ENCODE assay signal across 24 cellular contexts in genomic region chr22:43562843-43563242, GRCh38.
A peak's percentile ranks its signal among the peaks of the same experiment; 100 is the strongest.
DNase-seq lines count a peak whose midpoint lies in the region; ATAC-seq and TF ChIP-seq lines count a peak whose summit lies in the region.
"Had no signal": no experiment of that assay in that cellular context is flagged by ENCODE, and none has a peak within 500 bp of the region (broad histone marks: within the 10 kb centered on the region; RNA-seq: fewer than 3 reads in every experiment).

No MANE protein-coding gene starts in this region.

- TF ChIP-seq CTCF in upper lobe of right lung (IDR thresholded peaks at IDR 0.05), result no peak

- peaks cover 7% of the 10 kb centered on the region for H3K27me3 ChIP-seq in upper lobe of right lung
- H3K27me3 ChIP-seq: Peyer's patch, SJSA1 had no signal

- no peaks in the 10 kb centered on the region for H3K9me3 Mint-ChIP-seq in stimulated activated naive CD8-positive, alpha-beta T cell treated with anti-CD3 and anti-CD28 coated beads, Interleukin-15, amount 100 ng/mL, for 72 hours

- DNase-seq in stimulated activated naive CD8-positive, alpha-beta T cell treated with anti-CD3 and anti-CD28 coated beads, Interleukin-15, amount 100 ng/mL, for 72 hours, result no peak
- DNase-seq in stimulated activated naive CD8-positive, alpha-beta T cell treated with anti-CD3 and anti-CD28 coated beads, Interleukin-15, Interleukin-2, amounts not matched to agents 100 U/mL and 50 U/mL, for 24 hours, result no peak
- DNase-seq in cerebellum (ENCODE audit: low spot score), result peak; percentile 9
- DNase-seq in iPS-NIHi7 (ENCODE audit: extremely low spot score), result peak; percentile 27
- no peak for DNase-seq in upper lobe of right lung
- DNase-seq in retina, result no peak
- DNase-seq in OCI-M1 (lab: John Stamatoyannopoulos, UW), result no peak
- DNase-seq in NCI-H1048 (lab: John Stamatoyannopoulos, UW), result no peak
- DNase-seq: DMS53; GF-D8; GOT3; HFFc6; Kasumi-1; NCI-H1417 treated with DMSO at 0.1 percent for 48 hours; NCI-H187; NCI-H345; NCI-H524; NCI-H774; NK-92 treated with Interleukin-12 subunit alpha and Interleukin-12 subunit beta, amount 100 ng/mL, for 24 hours; Peyer's patch had no signal

- intact Hi-C loops in upper lobe of right lung (cut with DNase I), result no loop called here

- peaks cover 7% of the 10 kb centered on the region for H3K9me3 ChIP-seq in upper lobe of right lung
- H3K9me3 ChIP-seq: SJSA1 had no signal

- H3K4me3 ChIP-seq in upper lobe of right lung, result no peak overlapping the region
- H3K4me3 ChIP-seq: A549, Peyer's patch, SJSA1 had no signal

- H3K27ac ChIP-seq in upper lobe of right lung, result no peak overlapping the region
- H3K27ac ChIP-seq: A549, Peyer's patch, SJSA1 had no signal

- H3K36me3 ChIP-seq in upper lobe of right lung, result no peaks in the 10 kb centered on the region
- H3K36me3 ChIP-seq: Peyer's patch, SJSA1 had no signal

- no peaks in the 10 kb centered on the region for H3K4me1 Mint-ChIP-seq in stimulated activated naive CD8-positive, alpha-beta T cell treated with anti-CD3 and anti-CD28 coated beads, Interleukin-15, amount 100 ng/mL, for 72 hours
- H3K4me1 Mint-ChIP-seq: B cell, CD14-positive monocyte had no signal

- peaks cover 17% of the 10 kb centered on the region for H3K27me3 Mint-ChIP-seq in stimulated activated naive CD8-positive, alpha-beta T cell treated with anti-CD3 and anti-CD28 coated beads, Interleukin-15, amount 100 ng/mL, for 72 hours
- H3K27me3 Mint-ChIP-seq: B cell had no signal

- no peak overlapping the region for H3K27ac Mint-ChIP-seq in stimulated activated naive CD8-positive, alpha-beta T cell treated with anti-CD3 and anti-CD28 coated beads, Interleukin-15, amount 100 ng/mL, for 72 hours
- H3K27ac Mint-ChIP-seq: B cell, CD14-positive monocyte, HFFc6 had no signal

- H3K4me3 Mint-ChIP-seq in stimulated activated naive CD8-positive, alpha-beta T cell treated with anti-CD3 and anti-CD28 coated beads, Interleukin-15, amount 100 ng/mL, for 72 hours, result no peak overlapping the region
- H3K4me3 Mint-ChIP-seq: B cell, CD14-positive monocyte, HFFc6 had no signal

- H3K4me1 ChIP-seq in upper lobe of right lung, result no peaks in the 10 kb centered on the region
- H3K4me1 ChIP-seq: A549, Peyer's patch, SJSA1 had no signal

- peak; percentile 23 for ATAC-seq in stimulated activated naive CD8-positive, alpha-beta T cell treated with anti-CD3 and anti-CD28 coated beads, Interleukin-15, amount 100 ng/mL, for 72 hours
- ATAC-seq in stimulated activated naive CD8-positive, alpha-beta T cell treated with anti-CD3 and anti-CD28 coated beads, Interleukin-15, Interleukin-2, amounts not matched to agents 100 U/mL and 50 U/mL, for 24 hours, result no peak
- ATAC-seq in upper lobe of right lung, result peak; percentile 19
- ATAC-seq: A549 had no signal

Comparison
In these comparisons a context has a peak if more than half of its experiments do, and no peak if none do; other contexts are left out.
1. DNase-seq: peak in cerebellum (single experiment) and iPS-NIHi7 (single experiment); none in stimulated activated naive CD8-positive, alpha-beta T cell treated with anti-CD3 and anti-CD28 coated beads, Interleukin-15, amount 100 ng/mL, for 72 hours (0 of 2), stimulated activated naive CD8-positive, alpha-beta T cell treated with anti-CD3 and anti-CD28 coated beads, Interleukin-15, Interleukin-2, amounts not matched to agents 100 U/mL and 50 U/mL, for 24 hours (single experiment), upper lobe of right lung (single experiment), retina (single experiment), OCI-M1 (single experiment) and NCI-H1048 (single experiment).